1 cellular context compared by ENCODE assay signal in genomic region chr4:2800691-2801596, GRCh38.
TF ChIP-seq lines count a peak whose summit lies in the region.

No MANE protein-coding gene starts in this region.

TF ChIP-seq in K562, 482 proteins besides CTCF, POLR2A, EP300 and RAD21 (continues in another document):
- peak; percentile 86 for TF ChIP-seq FOSL1 (tag; conservative IDR thresholded peaks at IDR 0.05)
- no peak for TF ChIP-seq RBM17 (IDR thresholded peaks at IDR 0.05; ENCODE audit: borderline replicate concordance, low read depth, low read length)
- TF ChIP-seq ZNF592 (IDR thresholded peaks at IDR 0.05): 0 out of 2 replicates have a peak, but pooled peaks have one; percentile 40
- no peak for TF ChIP-seq CBFA2T2 (conservative IDR thresholded peaks at IDR 0.05)
- TF ChIP-seq NFIC (IDR thresholded peaks at IDR 0.05): 0 out of 2 replicates have a peak, but pooled peaks have one; percentile 18
- no peak for TF ChIP-seq ARHGAP35 (IDR thresholded peaks at IDR 0.05; ENCODE audit: partially characterized antibody)
- TF ChIP-seq ATF3 (IDR thresholded peaks at IDR 0.05): peak; percentile 88
- no peak for TF ChIP-seq ATF3 (CRISPR knock-in tag; conservative IDR thresholded peaks at IDR 0.05)
- TF ChIP-seq POLR2B (IDR thresholded peaks at IDR 0.05; ENCODE audit: low read depth, partially characterized antibody): no peak
- TF ChIP-seq JUNB (CRISPR knock-in tag; conservative IDR thresholded peaks at IDR 0.05): no peak
- 0 out of 2 replicates have a peak, but pooled peaks have one; percentile 38 for TF ChIP-seq SMARCA4 (IDR thresholded peaks at IDR 0.05)
- 0 out of 2 replicates have a peak, but pooled peaks have one; percentile 60 for TF ChIP-seq ZBTB7A (IDR thresholded peaks at IDR 0.05; ENCODE audit: borderline replicate concordance, control insufficient read depth, low read depth, low read length)
- peak; percentile 72 for TF ChIP-seq EGR1 (conservative IDR thresholded peaks at IDR 0.05)
- no peak for TF ChIP-seq TEAD1 (CRISPR knock-in tag; IDR thresholded peaks at IDR 0.05)
- no peak for TF ChIP-seq CXXC5 (CRISPR knock-in tag; IDR thresholded peaks at IDR 0.05)
- peak; percentile 49; the same call in 1 of the 2 replicates for TF ChIP-seq POLR2G (IDR thresholded peaks at IDR 0.05; ENCODE audit: low read depth, low read length)
- no peak for TF ChIP-seq SMC3 (conservative IDR thresholded peaks at IDR 0.05; ENCODE audit: insufficient read depth, low read depth, low read length)
- TF ChIP-seq PHF8 (IDR thresholded peaks at IDR 0.05; ENCODE audit: borderline replicate concordance, low read length): peak; percentile 31; the same call in 1 of the 2 replicates
- TF ChIP-seq MNT (conservative IDR thresholded peaks at IDR 0.05): peak in 1 of 2 experiments; percentile 36; a peak in 1 of 4 replicates
- TF ChIP-seq, protein P1, sequence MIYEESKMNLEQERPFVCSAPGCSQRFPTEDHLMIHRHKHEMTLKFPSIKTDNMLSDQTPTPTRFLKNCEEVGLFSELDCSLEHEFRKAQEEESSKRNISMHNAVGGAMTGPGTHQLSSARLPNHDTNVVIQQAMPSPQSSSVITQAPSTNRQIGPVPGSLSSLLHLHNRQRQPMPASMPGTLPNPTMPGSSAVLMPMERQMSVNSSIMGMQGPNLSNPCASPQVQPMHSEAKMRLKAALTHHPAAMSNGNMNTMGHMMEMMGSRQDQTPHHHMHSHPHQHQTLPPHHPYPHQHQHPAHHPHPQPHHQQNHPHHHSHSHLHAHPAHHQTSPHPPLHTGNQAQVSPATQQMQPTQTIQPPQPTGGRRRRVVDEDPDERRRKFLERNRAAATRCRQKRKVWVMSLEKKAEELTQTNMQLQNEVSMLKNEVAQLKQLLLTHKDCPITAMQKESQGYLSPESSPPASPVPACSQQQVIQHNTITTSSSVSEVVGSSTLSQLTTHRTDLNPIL (CRISPR knock-in tag; IDR thresholded peaks at IDR 0.05): no peak
- TF ChIP-seq, protein P2, sequence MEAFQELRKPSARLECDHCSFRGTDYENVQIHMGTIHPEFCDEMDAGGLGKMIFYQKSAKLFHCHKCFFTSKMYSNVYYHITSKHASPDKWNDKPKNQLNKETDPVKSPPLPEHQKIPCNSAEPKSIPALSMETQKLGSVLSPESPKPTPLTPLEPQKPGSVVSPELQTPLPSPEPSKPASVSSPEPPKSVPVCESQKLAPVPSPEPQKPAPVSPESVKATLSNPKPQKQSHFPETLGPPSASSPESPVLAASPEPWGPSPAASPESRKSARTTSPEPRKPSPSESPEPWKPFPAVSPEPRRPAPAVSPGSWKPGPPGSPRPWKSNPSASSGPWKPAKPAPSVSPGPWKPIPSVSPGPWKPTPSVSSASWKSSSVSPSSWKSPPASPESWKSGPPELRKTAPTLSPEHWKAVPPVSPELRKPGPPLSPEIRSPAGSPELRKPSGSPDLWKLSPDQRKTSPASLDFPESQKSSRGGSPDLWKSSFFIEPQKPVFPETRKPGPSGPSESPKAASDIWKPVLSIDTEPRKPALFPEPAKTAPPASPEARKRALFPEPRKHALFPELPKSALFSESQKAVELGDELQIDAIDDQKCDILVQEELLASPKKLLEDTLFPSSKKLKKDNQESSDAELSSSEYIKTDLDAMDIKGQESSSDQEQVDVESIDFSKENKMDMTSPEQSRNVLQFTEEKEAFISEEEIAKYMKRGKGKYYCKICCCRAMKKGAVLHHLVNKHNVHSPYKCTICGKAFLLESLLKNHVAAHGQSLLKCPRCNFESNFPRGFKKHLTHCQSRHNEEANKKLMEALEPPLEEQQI (IDR thresholded peaks at IDR 0.05): no peak
- peak; percentile 23 for TF ChIP-seq KDM5B (IDR thresholded peaks at IDR 0.05; ENCODE audit: insufficient replicate concordance, low read depth, low read length)
- TF ChIP-seq MYNN (IDR thresholded peaks at IDR 0.05): 0 out of 2 replicates have a peak, but pooled peaks have one; percentile 41
- no peak for TF ChIP-seq MYNN (CRISPR knock-in tag; IDR thresholded peaks at IDR 0.05)
- TF ChIP-seq DPF2 (IDR thresholded peaks at IDR 0.05): peak; percentile 18; the same call in 1 of the 2 replicates
- TF ChIP-seq UBTF (IDR thresholded peaks at IDR 0.05; ENCODE audit: borderline replicate concordance in 1 of 2, low read depth in 2 of 2, low read length in 2 of 2): 0 out of 4 replicates have a peak, but pooled peaks of 1 of the 2 experiments have one; percentile 40
- TF ChIP-seq JUND (IDR thresholded peaks at IDR 0.05; ENCODE audit: borderline replicate concordance, low read depth, low read length): peak; percentile 77
- TF ChIP-seq JUND (tag; IDR thresholded peaks at IDR 0.05; ENCODE audit: borderline replicate concordance, low read depth, low read length): peak; percentile 68; the same call in 1 of the 3 replicates
- TF ChIP-seq, protein P3, sequence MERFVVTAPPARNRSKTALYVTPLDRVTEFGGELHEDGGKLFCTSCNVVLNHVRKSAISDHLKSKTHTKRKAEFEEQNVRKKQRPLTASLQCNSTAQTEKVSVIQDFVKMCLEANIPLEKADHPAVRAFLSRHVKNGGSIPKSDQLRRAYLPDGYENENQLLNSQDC (CRISPR knock-in tag; IDR thresholded peaks at IDR 0.05): no peak
- TF ChIP-seq ZNF165 (CRISPR knock-in tag; IDR thresholded peaks at IDR 0.05; ENCODE audit: borderline replicate concordance): no peak
- TF ChIP-seq JUN (IDR thresholded peaks at IDR 0.05; ENCODE audit: borderline replicate concordance, low read depth, low read length): peak; percentile 50; the same call in 1 of the 2 replicates
- no peak for TF ChIP-seq JUN (CRISPR knock-in tag; IDR thresholded peaks at IDR 0.05; ENCODE audit: borderline replicate concordance)
- TF ChIP-seq LCOR (CRISPR knock-in tag; IDR thresholded peaks at IDR 0.05): no peak
- TF ChIP-seq, protein P4, sequence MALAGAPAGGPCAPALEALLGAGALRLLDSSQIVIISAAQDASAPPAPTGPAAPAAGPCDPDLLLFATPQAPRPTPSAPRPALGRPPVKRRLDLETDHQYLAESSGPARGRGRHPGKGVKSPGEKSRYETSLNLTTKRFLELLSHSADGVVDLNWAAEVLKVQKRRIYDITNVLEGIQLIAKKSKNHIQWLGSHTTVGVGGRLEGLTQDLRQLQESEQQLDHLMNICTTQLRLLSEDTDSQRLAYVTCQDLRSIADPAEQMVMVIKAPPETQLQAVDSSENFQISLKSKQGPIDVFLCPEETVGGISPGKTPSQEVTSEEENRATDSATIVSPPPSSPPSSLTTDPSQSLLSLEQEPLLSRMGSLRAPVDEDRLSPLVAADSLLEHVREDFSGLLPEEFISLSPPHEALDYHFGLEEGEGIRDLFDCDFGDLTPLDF (CRISPR knock-in tag; IDR thresholded peaks at IDR 0.05): no peak
- TF ChIP-seq ZNF263 (CRISPR knock-in tag; IDR thresholded peaks at IDR 0.05; ENCODE audit: borderline replicate concordance): no peak
- peak; percentile 69 for TF ChIP-seq ZFX (CRISPR knock-in tag; IDR thresholded peaks at IDR 0.05)
- TF ChIP-seq, protein P5, sequence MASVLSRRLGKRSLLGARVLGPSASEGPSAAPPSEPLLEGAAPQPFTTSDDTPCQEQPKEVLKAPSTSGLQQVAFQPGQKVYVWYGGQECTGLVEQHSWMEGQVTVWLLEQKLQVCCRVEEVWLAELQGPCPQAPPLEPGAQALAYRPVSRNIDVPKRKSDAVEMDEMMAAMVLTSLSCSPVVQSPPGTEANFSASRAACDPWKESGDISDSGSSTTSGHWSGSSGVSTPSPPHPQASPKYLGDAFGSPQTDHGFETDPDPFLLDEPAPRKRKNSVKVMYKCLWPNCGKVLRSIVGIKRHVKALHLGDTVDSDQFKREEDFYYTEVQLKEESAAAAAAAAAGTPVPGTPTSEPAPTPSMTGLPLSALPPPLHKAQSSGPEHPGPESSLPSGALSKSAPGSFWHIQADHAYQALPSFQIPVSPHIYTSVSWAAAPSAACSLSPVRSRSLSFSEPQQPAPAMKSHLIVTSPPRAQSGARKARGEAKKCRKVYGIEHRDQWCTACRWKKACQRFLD (CRISPR knock-in tag; IDR thresholded peaks at IDR 0.05): no peak
- 0 out of 2 replicates have a peak, but pooled peaks have one; percentile 33 for TF ChIP-seq GABPB1 (CRISPR knock-in tag; IDR thresholded peaks at IDR 0.05)
- peak; percentile 42; the same call in 1 of the 2 replicates for TF ChIP-seq VEZF1 (CRISPR knock-in tag; IDR thresholded peaks at IDR 0.05)
- peak; percentile 23 for TF ChIP-seq HMGN3 (IDR thresholded peaks at IDR 0.05; ENCODE audit: borderline replicate concordance, extremely low read depth, insufficient read length, low read depth, low read length)
- no peak for TF ChIP-seq HDAC3 (IDR thresholded peaks at IDR 0.05; ENCODE audit: borderline replicate concordance, partially characterized antibody)
